ENCODE assay signal across 8 cellular contexts in genomic region chr4:3955361-3956164, GRCh38.
DNase-seq lines count a peak whose midpoint lies in the region; ATAC-seq, FAIRE-seq and TF ChIP-seq lines count a peak whose summit lies in the region.
"Not testable (repeated sequence)": the region's sequence is repeated elsewhere in the genome, so short reads cannot be mapped to it uniquely, and the experiment has no call there.

No MANE protein-coding gene starts in this region.

- peaks cover 31% of the 10 kb centered on the region for H3K27me3 Mint-ChIP-seq in dendritic cell treated with granulocyte-macrophage colony-stimulating factor and Interleukin-4, amounts not matched to agents 40 ng/mL and 50 ng/mL, for 4 days

- not testable (repeated sequence) for H4K20me1 ChIP-seq in BLaER1 treated with 17β-estradiol and CSF1 and Interleukin-3, amounts not matched to agents 10 nM and 100 nM; HepG2 (ENCODE audit: insufficient read depth, low read length)

- H3K36me3 Mint-ChIP-seq in dendritic cell treated with granulocyte-macrophage colony-stimulating factor and Interleukin-4, amounts not matched to agents 40 ng/mL and 50 ng/mL, for 4 days (ENCODE audit: low read depth) = not testable (repeated sequence)

- H3K4me1 Mint-ChIP-seq in dendritic cell treated with granulocyte-macrophage colony-stimulating factor and Interleukin-4, amounts not matched to agents 40 ng/mL and 50 ng/mL, for 4 days (ENCODE audit: low read depth) = peaks cover 12% of the 10 kb centered on the region

- peak overlapping the region; percentile 81 to 98 (median 95); a peak in 21 of 22 replicates for H3K4me2 ChIP-seq in BLaER1 treated with 17β-estradiol and CSF1 and Interleukin-3, amounts not matched to agents 10 nM and 100 nM
- peak overlapping the region; percentile 86 for H3K4me2 ChIP-seq in HepG2 (ENCODE audit: low read depth, low read length)

- TF ChIP-seq POLR2A in HepG2 (IDR thresholded peaks at IDR 0.05; ENCODE audit: insufficient read depth in 1 of 2, low read depth in 2 of 2, low read length in 2 of 2) = peak in 1 of 2 experiments; percentile 58; a peak in 2 of 4 replicates

- H2AFZ ChIP-seq in HepG2 (ENCODE audit: low read length) = not testable (repeated sequence)

- in situ Hi-C loops in HepG2 (cut with HindIII; ENCODE audit: extremely low pct_ligation_motif_present, low pct_unique_long_range_greater_than_20kb) = not testable (repeated sequence)

- TF ChIP-seq EP300 in HepG2 (IDR thresholded peaks at IDR 0.05; ENCODE audit: low read depth in 2 of 2, low read length in 2 of 2); HepG2 (CRISPR knock-in tag; IDR thresholded peaks at IDR 0.05; ENCODE audit: borderline replicate concordance): not testable (repeated sequence)

- intact Hi-C loops in dendritic cell treated with granulocyte-macrophage colony-stimulating factor and Interleukin-4, amounts not matched to agents 40 ng/mL and 50 ng/mL, for 4 days (cut with micrococcal nuclease) = loop anchor here (5.0 kb wide), 2 partner anchors 423 to 587 kb away; partner anchors contain the start of genes LRPAP1 and STX18
- intact Hi-C loops in HepG2 (cut with micrococcal nuclease; ENCODE audit: unreplicated experiment) = not testable (repeated sequence)

- DNase-seq in NCI-H69 (lab: John Stamatoyannopoulos, UW) (peak; percentile 98), HepG2 (ENCODE audit: low spot score) (peak; percentile 97)
- peak; percentile 99 for DNase-seq in activated CD4-positive, alpha-beta T cell treated with anti-CD3 and anti-CD28 coated beads, Interleukin-2, amount 50 U/mL, for 4 hours
- DNase-seq in stimulated activated CD4-positive, alpha-beta T cell treated with anti-CD3 and anti-CD28 coated beads, Interleukin-4, amount 100 ng/mL, for 1 hour = peak; percentile 99

- ATAC-seq in GM19372 (IDR thresholded peaks at IDR 0.05; ENCODE audit: low read depth, unreplicated experiment) = peak; percentile 97
- peak; percentile 93 for ATAC-seq in HG03521 (IDR thresholded peaks at IDR 0.05; ENCODE audit: unreplicated experiment)
- ATAC-seq in HepG2 = peak; percentile 100

- WGBS in HepG2 (ENCODE audit: low lambda C conversion rate) = under 1% methylated on average over 36 of the region's 56 CpGs

- FAIRE-seq in HepG2 (lab: Jason Lieb, UNC) = peak; percentile 71

- H3K9me3 ChIP-seq in BLaER1 treated with 17β-estradiol and CSF1 and Interleukin-3, amounts not matched to agents 10 nM and 100 nM (replicated peaks in 1 of 11); HepG2 (ENCODE audit: low read length): not testable (repeated sequence)

- peak overlapping the region; percentile 83 for H3K4me3 Mint-ChIP-seq in dendritic cell treated with granulocyte-macrophage colony-stimulating factor and Interleukin-4, amounts not matched to agents 40 ng/mL and 50 ng/mL, for 4 days

- H3K4me3 ChIP-seq in BLaER1 treated with 17β-estradiol and CSF1 and Interleukin-3, amounts not matched to agents 10 nM and 100 nM = peak overlapping the region; percentile 73 to 86 (median 80)
- H3K4me3 ChIP-seq in HepG2 (replicated peaks in 1 of 3; ENCODE audit: insufficient read depth in 1 of 3, low read depth in 2 of 3, low read length in 3 of 3) = peak overlapping the region; percentile 68 to 81 (median 78); a peak in 5 of 6 replicates

- CTCF ChIA-PET in HepG2 (lab: Yijun Ruan, JAX; ENCODE audit: low intra/inter-chr PET ratio, low total read pairs) = not testable (repeated sequence)

- not testable (repeated sequence) for H3K27me3 ChIP-seq in BLaER1 treated with 17β-estradiol and CSF1 and Interleukin-3, amounts not matched to agents 10 nM and 100 nM; HepG2 (ENCODE audit: control insufficient read depth in 1 of 2, insufficient read depth in 2 of 2, low read length in 2 of 2)

- peaks cover 6 to 40% (median 35%) of the 10 kb centered on the region in 10 experiments; a peak in 18 of 20 replicates for H3K4me1 ChIP-seq in BLaER1 treated with 17β-estradiol and CSF1 and Interleukin-3, amounts not matched to agents 10 nM and 100 nM
- H3K4me1 ChIP-seq in HepG2 (ENCODE audit: insufficient read depth, low read length) = not testable (repeated sequence)

- H3K36me3 ChIP-seq in BLaER1 treated with 17β-estradiol and CSF1 and Interleukin-3, amounts not matched to agents 10 nM and 100 nM; HepG2 (replicated peaks in 1 of 2; ENCODE audit: control insufficient read depth in 1 of 2, insufficient read depth in 2 of 2, low read length in 2 of 2): not testable (repeated sequence)

- peak; percentile 34 for TF ChIP-seq CTCF in HepG2 (CRISPR knock-in tag; IDR thresholded peaks at IDR 0.05)

- peak overlapping the region in 10 of 11 experiments; percentile 64 to 92 (median 88); a peak in 20 of 22 replicates for H3K27ac ChIP-seq in BLaER1 treated with 17β-estradiol and CSF1 and Interleukin-3, amounts not matched to agents 10 nM and 100 nM
- peak overlapping the region; percentile 68 for H3K27ac ChIP-seq in HepG2 (ENCODE audit: extremely low read length, insufficient read depth, low read length)

- H3K9ac ChIP-seq in BLaER1 treated with 17β-estradiol and CSF1 and Interleukin-3, amounts not matched to agents 10 nM and 100 nM = peak overlapping the region; percentile 79 to 92 (median 84); a peak in 21 of 22 replicates
- peak overlapping the region; percentile 76 for H3K9ac ChIP-seq in HepG2 (ENCODE audit: insufficient read depth, low read depth, low read length)

- H3K79me2 ChIP-seq in HepG2 (ENCODE audit: insufficient read depth, low read length) = not testable (repeated sequence)

- BruUV-seq in HepG2 (replicated peaks; lab: Mats Ljungman, UMichigan) = not testable (repeated sequence)

- H3K9me3 Mint-ChIP-seq in dendritic cell treated with granulocyte-macrophage colony-stimulating factor and Interleukin-4, amounts not matched to agents 40 ng/mL and 50 ng/mL, for 4 days = not testable (repeated sequence)

- H3K27ac Mint-ChIP-seq in dendritic cell treated with granulocyte-macrophage colony-stimulating factor and Interleukin-4, amounts not matched to agents 40 ng/mL and 50 ng/mL, for 4 days = peak overlapping the region; percentile 93

- TF ChIP-seq RAD21 in HepG2 (CRISPR knock-in tag; IDR thresholded peaks at IDR 0.05) = not testable (repeated sequence)

- POLR2A ChIA-PET in HepG2 (lab: Yijun Ruan, JAX) = interaction anchor here (0.6 to 1.1 kb wide), 3 partner anchors 128 to 992 kb away, joined by 3 read pairs; partner anchors contain the start of gene GRK4

TF ChIP-seq in HepG2, 621 proteins besides CTCF, POLR2A, EP300 and RAD21 (continues in another document):
- TF ChIP-seq ZNF563 (CRISPR knock-in tag; IDR thresholded peaks at IDR 0.05) (0 out of 2 replicates have a peak, but pooled peaks have one; percentile 22), SPEN (CRISPR knock-in tag; IDR thresholded peaks at IDR 0.05; ENCODE audit: low read depth) (0 out of 2 replicates have a peak, but pooled peaks have one; percentile 42), RFX1 (IDR thresholded peaks at IDR 0.05) (peak; percentile 57)
- TF ChIP-seq, protein P1, sequence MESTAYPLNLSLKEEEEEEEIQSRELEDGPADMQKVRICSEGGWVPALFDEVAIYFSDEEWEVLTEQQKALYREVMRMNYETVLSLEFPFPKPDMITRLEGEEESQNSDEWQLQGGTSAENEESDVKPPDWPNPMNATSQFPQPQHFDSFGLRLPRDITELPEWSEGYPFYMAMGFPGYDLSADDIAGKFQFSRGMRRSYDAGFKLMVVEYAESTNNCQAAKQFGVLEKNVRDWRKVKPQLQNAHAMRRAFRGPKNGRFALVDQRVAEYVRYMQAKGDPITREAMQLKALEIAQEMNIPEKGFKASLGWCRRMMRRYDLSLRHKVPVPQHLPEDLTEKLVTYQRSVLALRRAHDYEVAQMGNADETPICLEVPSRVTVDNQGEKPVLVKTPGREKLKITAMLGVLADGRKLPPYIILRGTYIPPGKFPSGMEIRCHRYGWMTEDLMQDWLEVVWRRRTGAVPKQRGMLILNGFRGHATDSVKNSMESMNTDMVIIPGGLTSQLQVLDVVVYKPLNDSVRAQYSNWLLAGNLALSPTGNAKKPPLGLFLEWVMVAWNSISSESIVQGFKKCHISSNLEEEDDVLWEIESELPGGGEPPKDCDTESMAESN (CRISPR knock-in tag; conservative IDR thresholded peaks at IDR 0.05) = 0 out of 2 replicates have a peak, but pooled peaks have one; percentile 43
- TF ChIP-seq, protein P2, sequence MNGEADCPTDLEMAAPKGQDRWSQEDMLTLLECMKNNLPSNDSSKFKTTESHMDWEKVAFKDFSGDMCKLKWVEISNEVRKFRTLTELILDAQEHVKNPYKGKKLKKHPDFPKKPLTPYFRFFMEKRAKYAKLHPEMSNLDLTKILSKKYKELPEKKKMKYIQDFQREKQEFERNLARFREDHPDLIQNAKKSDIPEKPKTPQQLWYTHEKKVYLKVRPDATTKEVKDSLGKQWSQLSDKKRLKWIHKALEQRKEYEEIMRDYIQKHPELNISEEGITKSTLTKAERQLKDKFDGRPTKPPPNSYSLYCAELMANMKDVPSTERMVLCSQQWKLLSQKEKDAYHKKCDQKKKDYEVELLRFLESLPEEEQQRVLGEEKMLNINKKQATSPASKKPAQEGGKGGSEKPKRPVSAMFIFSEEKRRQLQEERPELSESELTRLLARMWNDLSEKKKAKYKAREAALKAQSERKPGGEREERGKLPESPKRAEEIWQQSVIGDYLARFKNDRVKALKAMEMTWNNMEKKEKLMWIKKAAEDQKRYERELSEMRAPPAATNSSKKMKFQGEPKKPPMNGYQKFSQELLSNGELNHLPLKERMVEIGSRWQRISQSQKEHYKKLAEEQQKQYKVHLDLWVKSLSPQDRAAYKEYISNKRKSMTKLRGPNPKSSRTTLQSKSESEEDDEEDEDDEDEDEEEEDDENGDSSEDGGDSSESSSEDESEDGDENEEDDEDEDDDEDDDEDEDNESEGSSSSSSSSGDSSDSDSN (CRISPR knock-in tag; IDR thresholded peaks at IDR 0.05) = peak; percentile 32; the same call in 1 of the 2 replicates
- TF ChIP-seq, protein P3, sequence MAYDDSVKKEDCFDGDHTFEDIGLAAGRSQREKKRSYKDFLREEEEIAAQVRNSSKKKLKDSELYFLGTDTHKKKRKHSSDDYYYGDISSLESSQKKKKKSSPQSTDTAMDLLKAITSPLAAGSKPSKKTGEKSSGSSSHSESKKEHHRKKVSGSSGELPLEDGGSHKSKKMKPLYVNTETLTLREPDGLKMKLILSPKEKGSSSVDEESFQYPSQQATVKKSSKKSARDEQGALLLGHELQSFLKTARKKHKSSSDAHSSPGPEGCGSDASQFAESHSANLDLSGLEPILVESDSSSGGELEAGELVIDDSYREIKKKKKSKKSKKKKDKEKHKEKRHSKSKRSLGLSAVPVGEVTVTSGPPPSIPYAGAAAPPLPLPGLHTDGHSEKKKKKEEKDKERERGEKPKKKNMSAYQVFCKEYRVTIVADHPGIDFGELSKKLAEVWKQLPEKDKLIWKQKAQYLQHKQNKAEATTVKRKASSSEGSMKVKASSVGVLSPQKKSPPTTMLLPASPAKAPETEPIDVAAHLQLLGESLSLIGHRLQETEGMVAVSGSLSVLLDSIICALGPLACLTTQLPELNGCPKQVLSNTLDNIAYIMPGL (CRISPR knock-in tag; IDR thresholded peaks at IDR 0.05; ENCODE audit: borderline replicate concordance in 1 of 2, low read depth in 1 of 2) = 0 out of 4 replicates have a peak, but pooled peaks of 1 of the 2 experiments have one; percentile 15

Comparison
In these comparisons a context has a peak if more than half of its experiments do, and no peak if none do; other contexts are left out.
1. Peak in every context shown above with its lines: DNase-seq, ATAC-seq, H3K4me3 ChIP-seq and H3K27ac ChIP-seq.